Comparison of ENCODE assay signal across 7 cellular contexts in genomic region chr7:76483081-76483480, GRCh38. TPM values are rescaled to one million over a fixed set of nuclear protein-coding genes. Genes with fewer than 3 reads are reported as not detected.
"Had no signal": no experiment of that assay in that cellular context is flagged by ENCODE, and none has a peak within 500 bp of the region (broad histone marks: within the 10 kb centered on the region; RNA-seq: fewer than 3 reads in every experiment).

No MANE protein-coding gene starts in this region.

RNA-seq across cellular contexts. Expression of gene UPK3B, which starts 27.3 kb away (rescaled TPM):
- total RNA-seq: epithelial cell of proximal tubule, frontal cortex had no signal
- polyA plus RNA-seq: endothelial cell of umbilical vein, fibroblast of lung, immature natural killer cell had no signal

RNA-seq across cellular contexts. Expression of gene ZP3, which starts 58.3 kb away (rescaled TPM):
- total RNA-seq: hepatocyte, left ventricle myocardium inferior had no signal
- polyA plus RNA-seq: hepatocyte had no signal
